In genomic region chr6:118186676-118187567, GRCh38 we compare ENCODE assay signal across 8 cellular contexts.
A peak's percentile ranks its signal among the peaks of the same experiment; 100 is the strongest.
DNase-seq lines count a peak whose midpoint lies in the region; ATAC-seq and TF ChIP-seq lines count a peak whose summit lies in the region.

No MANE protein-coding gene starts in this region.

- H3K4me1 Mint-ChIP-seq in mesothelial cell of epicardium = peaks cover 31% of the 10 kb centered on the region

- H3K9me3 Mint-ChIP-seq in mesothelial cell of epicardium = peaks cover 9% of the 10 kb centered on the region

- TF ChIP-seq CTCF in mesothelial cell of epicardium (IDR thresholded peaks at IDR 0.05; ENCODE audit: unreplicated experiment) (no peak), omental fat pad (IDR thresholded peaks at IDR 0.05) (no peak)

- H3K4me3 Mint-ChIP-seq in mesothelial cell of epicardium = no peak overlapping the region

- ATAC-seq in GM18519 (IDR thresholded peaks at IDR 0.05; ENCODE audit: low FRiP score, unreplicated experiment) (peak; percentile 54), GM21526 (IDR thresholded peaks at IDR 0.05; ENCODE audit: low FRiP score, unreplicated experiment) (peak; percentile 66), HG03558 (IDR thresholded peaks at IDR 0.05; ENCODE audit: extremely low read depth, unreplicated experiment) (peak; percentile 36), omental fat pad (ENCODE audit: low FRiP score) (no peak)

- DNase-seq in mesothelial cell of epicardium (ENCODE audit: low spot score in 2 of 2, unreplicated experiment in 2 of 2) = no peak
- no peak for DNase-seq in SK-N-DZ (ENCODE audit: low spot score)
- no peak for DNase-seq in omental fat pad (ENCODE audit: low spot score)
- DNase-seq in effector CD4-positive, alpha-beta T cell = no peak
- no peak for DNase-seq in superior temporal gyrus (ENCODE audit: extremely low spot score)

- peak overlapping the region; percentile 62 for H3K27ac Mint-ChIP-seq in mesothelial cell of epicardium

- no peaks in the 10 kb centered on the region for H3K27me3 Mint-ChIP-seq in mesothelial cell of epicardium (ENCODE audit: low read depth)

- H3K36me3 Mint-ChIP-seq in mesothelial cell of epicardium = no peaks in the 10 kb centered on the region
